Comparison of ENCODE assay signal across 1 cellular context in genomic region chr3:52062499-52062898, GRCh38.
TF ChIP-seq lines count a peak whose summit lies in the region.

No MANE protein-coding gene starts in this region.

TF ChIP-seq in WTC11, 78 proteins besides CTCF, POLR2A, EP300 and RAD21 (continued from another document):
- TF ChIP-seq MLX (CRISPR knock-in tag; IDR thresholded peaks at IDR 0.05), result no peak
- TF ChIP-seq ZBTB21 (CRISPR knock-in tag; IDR thresholded peaks at IDR 0.05; ENCODE audit: borderline replicate concordance), result no peak
- TF ChIP-seq USF1 (CRISPR knock-in tag; IDR thresholded peaks at IDR 0.05), result no peak
- no peak for TF ChIP-seq ZNF121 (CRISPR knock-in tag; IDR thresholded peaks at IDR 0.05)
- no peak for TF ChIP-seq ZNF396 (CRISPR knock-in tag; IDR thresholded peaks at IDR 0.05; ENCODE audit: borderline replicate concordance)
- no peak for TF ChIP-seq ZNF425 (CRISPR knock-in tag; conservative IDR thresholded peaks at IDR 0.05)
- no peak for TF ChIP-seq E2F4 (CRISPR knock-in tag; IDR thresholded peaks at IDR 0.05; ENCODE audit: borderline replicate concordance, low read depth)
